In genomic region chr13:48939728-48940127, GRCh38 we compare ENCODE assay signal across 20 cellular contexts.
"Had no signal": no experiment of that assay in that cellular context is flagged by ENCODE, and none has a peak within 500 bp of the region (broad histone marks: within the 10 kb centered on the region; RNA-seq: fewer than 3 reads in every experiment).

No MANE protein-coding gene starts in this region.

- H3K4me1 Mint-ChIP-seq: naive B cell, neural crest cell had no signal

- DNase-seq: cortex of kidney; dorsolateral prefrontal cortex; effector CD4-positive, alpha-beta T cell; gastrocnemius medialis; head of caudate nucleus; kidney; left lung; mesenchymal stem cell; mucosa of descending colon; naive B cell; pancreas; right lobe of liver; small intestine; stimulated activated CD4-positive, alpha-beta T cell treated with anti-CD3 and anti-CD28 coated beads, Interleukin-15, amount 100 ng/mL, for 24 hours; stimulated activated CD4-positive, alpha-beta T cell treated with anti-CD3 and anti-CD28 coated beads, Interleukin-2, amount 100 ng/mL, for 48 hours; stimulated activated naive CD4-positive, alpha-beta T cell treated with Interleukin-2 at 50 U/mL for 16 hours; upper lobe of left lung had no signal

- ATAC-seq: gastrocnemius medialis, left lung, mucosa of descending colon, pancreas, right lobe of liver had no signal

- H3K27ac Mint-ChIP-seq: mesothelial cell of epicardium; naive B cell; natural killer cell treated with Interleukin-12 subunit alpha and Interleukin-12 subunit beta and Interleukin-15 and Interleukin-18, amount 100 ng/mL, for 72 hours had no signal

- H3K9me3 Mint-ChIP-seq: natural killer cell treated with Interleukin-12 subunit alpha and Interleukin-12 subunit beta and Interleukin-15 and Interleukin-18, amount 100 ng/mL, for 72 hours had no signal

- H3K4me3 Mint-ChIP-seq: mesothelial cell of epicardium; naive B cell; natural killer cell treated with Interleukin-12 subunit alpha and Interleukin-12 subunit beta and Interleukin-15 and Interleukin-18, amount 100 ng/mL, for 72 hours; neural crest cell had no signal

- H3K36me3 Mint-ChIP-seq: mesothelial cell of epicardium; naive B cell; natural killer cell treated with Interleukin-12 subunit alpha and Interleukin-12 subunit beta and Interleukin-15 and Interleukin-18, amount 100 ng/mL, for 72 hours had no signal
